8 cellular contexts compared by ENCODE assay signal in genomic region chr7:137454169-137455166, GRCh38.
DNase-seq lines count a peak whose midpoint lies in the region; ATAC-seq and TF ChIP-seq lines count a peak whose summit lies in the region.

No MANE protein-coding gene starts in this region.

- CTCF ChIA-PET in activated CD8-positive, alpha-beta memory T cell treated with anti-CD3 and anti-CD28 coated beads, Interleukin-2, amount 10 ng/mL, durations not matched to agents 7 days and 5 days (lab: Charles Lee) = interaction anchor here (0.7 kb wide), 1 partner anchor 1339 kb away, joined by 3 read pairs; no protein-coding TSS in a partner anchor

- H3K4me2 ChIP-seq in fibroblast of lung (ENCODE audit: extremely low read depth, insufficient read depth, low read length) = peak overlapping the region; percentile 15

- peak overlapping the region; percentile 8 for H3K9ac ChIP-seq in fibroblast of lung (ENCODE audit: insufficient read depth, low read length)

- no peaks in the 10 kb centered on the region for H4K20me1 ChIP-seq in fibroblast of lung (ENCODE audit: control insufficient read depth, extremely low read depth, insufficient read depth, low read length)

- no peaks in the 10 kb centered on the region for H3K36me3 Mint-ChIP-seq in activated CD8-positive, alpha-beta memory T cell treated with anti-CD3 and anti-CD28 coated beads, Interleukin-2, amount 10 ng/mL, durations not matched to agents 7 days and 5 days
- no peaks in the 10 kb centered on the region for H3K36me3 Mint-ChIP-seq in T-helper 2 cell treated with Interferon-gamma antibody and Interleukin-4, amounts not matched to agents 5 μg/mL and 100 μg/mL, for 36 hours (ENCODE audit: low read depth)

- no peak overlapping the region for H3K27ac ChIP-seq in RWPE2 (ENCODE audit: poor library complexity, severe bottlenecking)
- H3K27ac ChIP-seq in fibroblast of lung (ENCODE audit: insufficient read depth, low read length) = peak overlapping the region; percentile 58

- H2AFZ ChIP-seq in fibroblast of lung (ENCODE audit: low read length) = peak overlapping the region; percentile 72

- no peak overlapping the region for H3K4me3 Mint-ChIP-seq in activated CD8-positive, alpha-beta memory T cell treated with anti-CD3 and anti-CD28 coated beads, Interleukin-2, amount 10 ng/mL, durations not matched to agents 7 days and 5 days
- H3K4me3 Mint-ChIP-seq in T-helper 2 cell treated with Interferon-gamma antibody and Interleukin-4, amounts not matched to agents 5 μg/mL and 100 μg/mL, for 36 hours = no peak overlapping the region

- H3K4me1 ChIP-seq in RWPE2 (ENCODE audit: insufficient read depth, poor library complexity, severe bottlenecking) (peaks cover 9% of the 10 kb centered on the region), fibroblast of lung (ENCODE audit: control insufficient read depth, extremely low read depth, insufficient read depth, low read length) (peaks cover 2% of the 10 kb centered on the region)

- no peaks in the 10 kb centered on the region for H3K9me3 Mint-ChIP-seq in activated CD8-positive, alpha-beta memory T cell treated with anti-CD3 and anti-CD28 coated beads, Interleukin-2, amount 10 ng/mL, durations not matched to agents 7 days and 5 days (ENCODE audit: low read depth)
- H3K9me3 Mint-ChIP-seq in T-helper 2 cell treated with Interferon-gamma antibody and Interleukin-4, amounts not matched to agents 5 μg/mL and 100 μg/mL, for 36 hours = no peaks in the 10 kb centered on the region

- no peaks in the 10 kb centered on the region for H3K27me3 Mint-ChIP-seq in activated CD8-positive, alpha-beta memory T cell treated with anti-CD3 and anti-CD28 coated beads, Interleukin-2, amount 10 ng/mL, durations not matched to agents 7 days and 5 days
- H3K27me3 Mint-ChIP-seq in T-helper 2 cell treated with Interferon-gamma antibody and Interleukin-4, amounts not matched to agents 5 μg/mL and 100 μg/mL, for 36 hours (ENCODE audit: low read depth) = no peaks in the 10 kb centered on the region

- H3K36me3 ChIP-seq in RWPE2 (ENCODE audit: low read depth) (no peaks in the 10 kb centered on the region), fibroblast of lung (ENCODE audit: control insufficient read depth, insufficient read depth, low read length) (no peaks in the 10 kb centered on the region)

- H3K4me3 ChIP-seq in LNCaP clone FGC (ENCODE audit: low read depth, low read length) = no peak overlapping the region
- no peak overlapping the region for H3K4me3 ChIP-seq in RWPE2 (ENCODE audit: severe bottlenecking)
- H3K4me3 ChIP-seq in fibroblast of lung (replicated peaks in 1 of 4; ENCODE audit: control extremely low read depth in 1 of 4, insufficient read depth in 1 of 4, low read depth in 3 of 4, low read length in 4 of 4) = peak overlapping the region in 1 of 4 experiments; percentile 41

- ATAC-seq in GM21717 (IDR thresholded peaks at IDR 0.05; ENCODE audit: unreplicated experiment) = peak; percentile 71
- ATAC-seq in RWPE2 (ENCODE audit: low read depth) = peak; percentile 55; the same call in 1 of the 3 replicates
- ATAC-seq in omental fat pad (ENCODE audit: low FRiP score) = peak; percentile 65
- no peak for ATAC-seq in activated CD8-positive, alpha-beta memory T cell treated with anti-CD3 and anti-CD28 coated beads, Interleukin-2, amount 10 ng/mL, durations not matched to agents 7 days and 5 days

- H3K4me1 Mint-ChIP-seq in activated CD8-positive, alpha-beta memory T cell treated with anti-CD3 and anti-CD28 coated beads, Interleukin-2, amount 10 ng/mL, durations not matched to agents 7 days and 5 days = no peaks in the 10 kb centered on the region
- H3K4me1 Mint-ChIP-seq in T-helper 2 cell treated with Interferon-gamma antibody and Interleukin-4, amounts not matched to agents 5 μg/mL and 100 μg/mL, for 36 hours (ENCODE audit: low read depth) = no peaks in the 10 kb centered on the region

- H3K27me3 ChIP-seq in RWPE2 (ENCODE audit: insufficient read depth, poor library complexity, severe bottlenecking) (peaks cover 9% of the 10 kb centered on the region), fibroblast of lung (ENCODE audit: control insufficient read depth, insufficient read depth, low read length) (no peaks in the 10 kb centered on the region)

- DNase-seq in DMS53 treated with DMSO at 0.1 percent for 48 hours (lab: John Stamatoyannopoulos, UW; ENCODE audit: unreplicated experiment) (peak; percentile 73), LNCaP clone FGC (ENCODE audit: low read depth) (peak; percentile 10), RWPE2 (ENCODE audit: low spot score) (no peak), fibroblast of lung (ENCODE audit: low read depth in 2 of 2) (peak; percentile 72 to 96), omental fat pad (ENCODE audit: low spot score) (no peak)
- DNase-seq in activated CD8-positive, alpha-beta memory T cell treated with anti-CD3 and anti-CD28 coated beads, Interleukin-2, amount 10 ng/mL, durations not matched to agents 7 days and 5 days = no peak
- no peak for DNase-seq in T-helper 2 cell treated with Interferon-gamma antibody and Interleukin-4, amounts not matched to agents 5 μg/mL and 100 μg/mL, for 36 hours (ENCODE audit: low spot score)

- no peaks in the 10 kb centered on the region for H3K9me3 ChIP-seq in RWPE2 (ENCODE audit: severe bottlenecking)
- no peaks in the 10 kb centered on the region for H3K9me3 ChIP-seq in fibroblast of lung (ENCODE audit: control insufficient read depth, insufficient read depth, low read depth, low read length)

- TF ChIP-seq CTCF in LNCaP clone FGC (IDR thresholded peaks at IDR 0.05; ENCODE audit: control insufficient read depth, extremely low read depth, insufficient read depth) (peak; percentile 57), RWPE2 (IDR thresholded peaks at IDR 0.05; ENCODE audit: poor library complexity, severe bottlenecking) (peak; percentile 82), fibroblast of lung (conservative IDR thresholded peaks at IDR 0.05 in 1 of 2, IDR thresholded peaks at IDR 0.05 in 1 of 2; ENCODE audit: low read depth in 1 of 2, low read length in 2 of 2) (peak; percentile 61 to 67), omental fat pad (IDR thresholded peaks at IDR 0.05) (no peak)

- no peak overlapping the region for H3K27ac Mint-ChIP-seq in activated CD8-positive, alpha-beta memory T cell treated with anti-CD3 and anti-CD28 coated beads, Interleukin-2, amount 10 ng/mL, durations not matched to agents 7 days and 5 days
- no peak overlapping the region for H3K27ac Mint-ChIP-seq in T-helper 2 cell treated with Interferon-gamma antibody and Interleukin-4, amounts not matched to agents 5 μg/mL and 100 μg/mL, for 36 hours

- no peaks in the 10 kb centered on the region for H3K79me2 ChIP-seq in fibroblast of lung (ENCODE audit: control insufficient read depth, insufficient read depth, low read length)

Comparison
In these comparisons a context has a peak if more than half of its experiments do, and no peak if none do; other contexts are left out.
1. DNase-seq: peak in DMS53 treated with DMSO at 0.1 percent for 48 hours (single experiment), LNCaP clone FGC (single experiment) and fibroblast of lung (2 of 2); none in RWPE2 (single experiment), omental fat pad (single experiment), activated CD8-positive, alpha-beta memory T cell treated with anti-CD3 and anti-CD28 coated beads, Interleukin-2, amount 10 ng/mL, durations not matched to agents 7 days and 5 days (single experiment) and T-helper 2 cell treated with Interferon-gamma antibody and Interleukin-4, amounts not matched to agents 5 μg/mL and 100 μg/mL, for 36 hours (single experiment).
2. CTCF ChIP-seq: peak in LNCaP clone FGC (single experiment), RWPE2 (single experiment) and fibroblast of lung (2 of 2); none in omental fat pad (0 of 3).